ENCODE assay signal across 26 cellular contexts in genomic region chr3:141812091-141812490, GRCh38.
DNase-seq lines count a peak whose midpoint lies in the region; ATAC-seq lines count a peak whose summit lies in the region.
"Had no signal": no experiment of that assay in that cellular context is flagged by ENCODE, and none has a peak within 500 bp of the region (broad histone marks: within the 10 kb centered on the region; RNA-seq: fewer than 3 reads in every experiment).

No MANE protein-coding gene starts in this region.

- DNase-seq in NCI-H2081 (lab: John Stamatoyannopoulos, UW) (peak; percentile 34 to 40), NCI-H2081 treated with DMSO at 0.1 percent for 48 hours (lab: John Stamatoyannopoulos, UW) (no peak), NCI-H2171 (lab: John Stamatoyannopoulos, UW) (peak; percentile 38), astrocyte of the hippocampus (ENCODE audit: low read depth, low spot score) (peak; percentile 86), cortex of kidney (lab: John Stamatoyannopoulos, UW) (no peak), activated gamma-delta T cell (lab: John Stamatoyannopoulos, UW) (no peak), HUDEP-2 (lab: John Stamatoyannopoulos, UW; ENCODE audit: unreplicated experiment in 76 of 76) (no peak)
- DNase-seq: 8988T; activated CD8-positive, alpha-beta T cell treated with anti-CD3 and anti-CD28 coated beads, Interleukin-2, amount 10 ng/mL, durations not matched to agents 7 days and 5 days; activated naive CD8-positive, alpha-beta T cell treated with anti-CD3 and anti-CD28 coated beads for 36 hours; aorta; CD8-positive, alpha-beta memory T cell; DMS 273 treated with DMSO at 0.1 percent for 48 hours; dorsolateral prefrontal cortex; hippocampal formation; IMR-90; left cardiac atrium; NCI-H1048; NCI-H748 treated with DMSO at 0.1 percent for 48 hours; RPMI8226; stimulated activated CD4-positive, alpha-beta T cell treated with anti-CD3 and anti-CD28 coated beads, Interleukin-15, amount 100 ng/mL, for 24 hours; stimulated activated naive B cell treated with anti-CD40 and anti-IgM and Interleukin-4, amounts not matched to agents 10 μg/mL and 1 μg/mL and 100 μg/mL, for 72 hours had no signal

- ATAC-seq in GM18867 (IDR thresholded peaks at IDR 0.05; ENCODE audit: unreplicated experiment), result no peak
- ATAC-seq: activated CD4-positive, CD25-positive, alpha-beta regulatory T cell treated with anti-CD3 and anti-CD28 coated beads, Interleukin-2, amount 50 U/mL, for 24 hours; activated CD8-positive, alpha-beta T cell treated with anti-CD3 and anti-CD28 coated beads, Interleukin-2, amount 10 ng/mL, durations not matched to agents 7 days and 5 days; gastroesophageal sphincter; left cardiac atrium; sciatic nerve; stimulated activated naive B cell treated with anti-CD40 and anti-IgM and Interleukin-4, amounts not matched to agents 10 μg/mL and 1 μg/mL and 100 μg/mL, for 72 hours had no signal

Comparison
In these comparisons a context has a peak if more than half of its experiments do, and no peak if none do; other contexts are left out.
1. DNase-seq: peak in NCI-H2081 (2 of 2), NCI-H2171 (single experiment) and astrocyte of the hippocampus (single experiment); none in NCI-H2081 treated with DMSO at 0.1 percent for 48 hours (single experiment), cortex of kidney (single experiment), activated gamma-delta T cell (single experiment) and HUDEP-2 (0 of 76).